Comparison of ENCODE assay signal across 8 cellular contexts in the genomic region with DNA sequence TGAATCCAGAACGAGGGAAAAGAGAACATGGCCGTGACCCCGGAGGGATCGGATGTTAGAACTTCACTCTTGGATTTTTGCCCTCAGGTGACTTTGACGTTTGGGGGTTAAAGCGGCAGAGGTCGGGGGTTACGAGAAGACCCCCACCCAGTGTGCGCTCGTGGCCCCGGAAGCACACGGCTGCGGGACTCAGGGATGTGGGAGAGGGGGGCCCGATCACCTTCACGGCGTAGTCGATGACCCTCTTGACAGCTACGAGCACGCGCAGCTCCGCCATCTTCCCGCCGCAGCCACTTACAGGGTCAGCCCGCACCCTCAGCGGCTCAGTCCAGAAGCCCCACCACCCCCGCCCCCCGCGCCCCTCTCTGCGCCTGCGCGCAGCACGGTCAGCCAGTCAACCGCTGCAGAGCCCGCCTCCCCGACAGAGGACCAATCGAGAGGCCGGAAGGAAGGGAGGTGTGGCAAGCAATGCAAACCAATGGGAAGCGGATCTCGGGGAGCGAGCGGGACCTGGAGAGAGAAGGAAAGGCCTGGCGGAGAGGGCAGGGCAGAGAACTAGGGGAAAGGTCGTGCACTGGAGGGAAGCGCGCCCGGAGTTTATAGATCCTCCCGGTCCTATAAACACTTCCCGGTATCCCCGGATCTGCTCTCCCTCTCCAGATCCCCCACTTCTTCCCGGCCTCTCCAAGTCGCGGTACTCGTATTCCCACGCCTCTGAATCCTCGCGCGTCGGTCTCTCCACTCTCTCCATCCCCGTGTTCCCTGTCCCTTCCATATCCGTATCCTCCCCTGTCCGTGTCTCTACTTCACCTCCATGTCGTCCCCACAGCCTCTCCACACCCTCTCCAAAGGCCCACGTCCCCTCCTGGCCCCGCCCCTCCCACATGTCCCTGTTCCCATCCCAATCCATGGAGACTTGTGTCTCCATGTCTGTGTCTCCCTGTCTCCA. TPM values are rescaled to one million over a fixed set of nuclear protein-coding genes. Genes with fewer than 3 reads are reported as not detected.
A peak's percentile ranks its signal among the peaks of the same experiment; 100 is the strongest.
DNase-seq lines count a peak whose midpoint lies in the region; ATAC-seq and TF ChIP-seq lines count a peak whose summit lies in the region.

A gene (minus strand): TSS at position 339 of the 949 bp plus-strand sequence. CDS start 62 bp downstream, at position 277.

- no peaks in the 10 kb centered on the region for H3K79me2 ChIP-seq in OCI-LY1 (ENCODE audit: insufficient read depth, low read length)

- H3K27ac ChIP-seq in OCI-LY1 (ENCODE audit: low read depth, low read length, poor library complexity, severe bottlenecking) (peak within 1 kb of the TSS; percentile 82), endodermal cell (ENCODE audit: low read depth, low read length) (peak within 1 kb of the TSS; percentile 78)

- H3K9me2 ChIP-seq in OCI-LY1 (ENCODE audit: low read depth, low read length) = no peaks in the 10 kb centered on the region

- peak within 1 kb of the TSS; percentile 99 for H3K27ac Mint-ChIP-seq in endodermal cell

- peak within 1 kb of the TSS; percentile 80 for H3K4me2 ChIP-seq in OCI-LY1 (ENCODE audit: low read length)

- POLR2A ChIA-PET in AG04449 (lab: Yijun Ruan, JAX) = interaction anchor here (1.2 to 1.7 kb wide), 2 partner anchors 27 kb away, joined by 7 to 14 read pairs; no protein-coding TSS in a partner anchor

- peaks cover 39% of the 10 kb centered on the region for H3K4me1 Mint-ChIP-seq in endodermal cell

- H4K20me1 ChIP-seq in OCI-LY1 (ENCODE audit: insufficient read depth, low read length) = no peaks in the 10 kb centered on the region

- H3K27me3 ChIP-seq in OCI-LY1 (ENCODE audit: insufficient read depth, low read length) (no peaks in the 10 kb centered on the region; the same call in 1 of the 2 replicates), endodermal cell (ENCODE audit: control insufficient read depth, insufficient read depth, low read length, poor library complexity, severe bottlenecking) (no peaks in the 10 kb centered on the region)

- no peaks in the 10 kb centered on the region for H3K36me3 Mint-ChIP-seq in endodermal cell (ENCODE audit: low read depth)

- H2AFZ ChIP-seq in OCI-LY1 (ENCODE audit: low read length) = no peak within 1 kb of the TSS

- H3K27me3 Mint-ChIP-seq in endodermal cell (ENCODE audit: insufficient read depth) = peaks cover 4% of the 10 kb centered on the region

- H3K4me1 ChIP-seq in OCI-LY1 (ENCODE audit: insufficient read depth, low read length, severe bottlenecking) (peaks cover 45% of the 10 kb centered on the region), endodermal cell (ENCODE audit: control insufficient read depth, insufficient read depth, low read length) (peaks cover 17% of the 10 kb centered on the region)

- no peaks in the 10 kb centered on the region for H3F3A ChIP-seq in OCI-LY1 (ENCODE audit: insufficient read depth, low read length)

- H3K36me3 ChIP-seq in OCI-LY1 (ENCODE audit: insufficient read depth, low read length) (no peaks in the 10 kb centered on the region), endodermal cell (ENCODE audit: control insufficient read depth, insufficient read depth, low read length) (no peaks in the 10 kb centered on the region)

- WGBS in endodermal cell (ENCODE audit: insufficient coverage in 1 of 2, insufficient read length in 1 of 2), 2 experiments = 0% methylated on average over 37 to 64 of the region's 64 CpGs

- H3K9me3 ChIP-seq in OCI-LY1 (ENCODE audit: low read length) (no peaks in the 10 kb centered on the region), endodermal cell (ENCODE audit: control insufficient read depth, low read length) (no peaks in the 10 kb centered on the region)

- H3K4me3 Mint-ChIP-seq in endodermal cell = peak within 1 kb of the TSS; percentile 99

- peak within 1 kb of the TSS; percentile 99 for H3K9ac ChIP-seq in OCI-LY1 (ENCODE audit: low read length)
- H3K9ac ChIP-seq in endodermal cell (ENCODE audit: extremely low read depth, low read length, poor library complexity, severe bottlenecking) = peak within 1 kb of the TSS; percentile 86

- CTCF ChIA-PET in AG04449 (lab: Yijun Ruan, JAX) = interaction anchor here (0.6 to 1.8 kb wide), 3 partner anchors 26 to 55 kb away, joined by 3 to 10 read pairs (median 4); no protein-coding TSS in a partner anchor

- peak; percentile 53 for ATAC-seq in GM18909 (IDR thresholded peaks at IDR 0.05; ENCODE audit: poor library complexity, unreplicated experiment)
- ATAC-seq in HG03439 (IDR thresholded peaks at IDR 0.05; ENCODE audit: unreplicated experiment) = peak; percentile 45

- TF ChIP-seq CTCF in AG04449 (IDR thresholded peaks at IDR 0.05; ENCODE audit: insufficient read depth, low read length, missing control alignments) (no peak), OCI-LY1 (IDR thresholded peaks at IDR 0.05; ENCODE audit: low read length) (no peak), endodermal cell (conservative IDR thresholded peaks at IDR 0.05) (no peak)

- peak within 1 kb of the TSS; percentile 96 for H3K4me3 ChIP-seq in AG04449 (ENCODE audit: low read depth, low read length)
- H3K4me3 ChIP-seq in OCI-LY1 (ENCODE audit: low read depth, low read length, poor library complexity, severe bottlenecking) = peak within 1 kb of the TSS; percentile 90
- peak within 1 kb of the TSS; percentile 94 for H3K4me3 ChIP-seq in endodermal cell (ENCODE audit: low read length)

- no peaks in the 10 kb centered on the region for H3K9me3 Mint-ChIP-seq in endodermal cell

- DNase-seq in AG04449 (ENCODE audit: low read depth, low spot score) = peak; percentile 82
- peak; percentile 90 for DNase-seq in activated CD8-positive, alpha-beta memory T cell treated with anti-CD3 and anti-CD28 coated beads, Interleukin-2, amount 50 U/mL, for 24 hours (ENCODE audit: extremely low read depth)
- peak; percentile 100 for DNase-seq in endodermal cell
- peak; percentile 98 for DNase-seq in mesenteric fat pad (ENCODE audit: low spot score)
- peak; percentile 88 for DNase-seq in stimulated activated CD8-positive, alpha-beta memory T cell treated with anti-CD3 and anti-CD28 coated beads, Interleukin-12 subunit alpha, Interleukin-12 subunit beta, amount 100 ng/mL, for 4 hours (ENCODE audit: low read depth)

RNA-seq across cellular contexts. Expression of the gene that starts here (rescaled TPM):
- total RNA-seq in endodermal cell = 10 to 100 TPM; 54.3 to 77.3 TPM
- polyA plus RNA-seq in endodermal cell (2013, experiment 1 of 2) = 65.3 TPM
- polyA plus RNA-seq in endodermal cell (2013, experiment 2 of 2) = 60.7 TPM
- total RNA-seq in mesenteric fat pad = 194 TPM

Comparison
In these comparisons a context has a peak if more than half of its experiments do, and no peak if none do; other contexts are left out.
1. Peak in every context shown above with its lines: DNase-seq, ATAC-seq, H3K4me3 ChIP-seq and H3K27ac ChIP-seq.